ENCODE assay signal across 22 cellular contexts in the genomic region with DNA sequence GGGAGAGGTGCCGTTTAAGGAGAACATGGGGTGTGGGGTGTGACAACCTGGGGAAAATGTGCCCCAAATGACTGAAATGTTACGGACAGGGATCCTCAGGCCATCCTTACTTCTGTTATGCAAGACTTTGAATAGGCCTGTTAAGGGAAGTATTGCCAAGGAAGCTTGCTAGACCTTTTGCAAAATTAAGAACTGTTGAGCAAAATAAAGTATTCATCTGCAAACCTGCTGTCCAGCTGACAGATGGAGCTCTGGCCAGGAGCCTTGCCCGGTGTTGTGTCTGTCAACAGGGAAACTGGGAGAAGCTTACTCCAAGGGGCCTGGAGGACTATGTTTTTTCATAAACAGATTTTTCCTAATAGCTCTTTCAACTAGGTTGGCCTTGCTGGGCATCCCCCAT. TPM values are rescaled to one million over a fixed set of nuclear protein-coding genes. Genes with fewer than 3 reads are reported as not detected.
"Had no signal": no experiment of that assay in that cellular context is flagged by ENCODE, and none has a peak within 500 bp of the region (broad histone marks: within the 10 kb centered on the region; RNA-seq: fewer than 3 reads in every experiment).

No MANE protein-coding gene starts in this region.

- DNase-seq: cortex of kidney; effector memory CD8-positive, alpha-beta T cell; erythroblast; foreskin fibroblast; naive thymus-derived CD8-positive, alpha-beta T cell; nephron progenitor cell; nucleus accumbens; sigmoid colon; stimulated activated CD4-positive, alpha-beta T cell treated with anti-CD3 and anti-CD28 coated beads, Interleukin-2, amount 100 ng/mL, for 24 hours; stimulated activated CD4-positive, alpha-beta T cell treated with anti-CD3 and anti-CD28 coated beads, Interleukin-4, amount 100 ng/mL, for 24 hours; stimulated activated naive CD4-positive, alpha-beta T cell treated with Interleukin-2 at 50 U/mL for 16 hours; stomach; thyroid gland; trophoblast cell had no signal

- H3K4me1 ChIP-seq: prostate gland, thyroid gland, vagina had no signal

- H3K4me3 ChIP-seq: lung, prostate gland, sigmoid colon, stomach, thyroid gland, vagina had no signal

- H3K4me3 Mint-ChIP-seq: effector memory CD8-positive, alpha-beta T cell; naive thymus-derived CD8-positive, alpha-beta T cell; nephron progenitor cell; stimulated activated effector memory CD8-positive, alpha-beta T cell treated with anti-CD3 and anti-CD28 coated beads, Interleukin-12 subunit alpha, Interleukin-12 subunit beta, amount 100 ng/mL, for 72 hours had no signal

- H3K27me3 Mint-ChIP-seq: effector memory CD8-positive, alpha-beta T cell had no signal

- ATAC-seq: effector memory CD8-positive, alpha-beta T cell; naive thymus-derived CD8-positive, alpha-beta T cell; right cardiac atrium; stimulated activated effector memory CD8-positive, alpha-beta T cell treated with anti-CD3 and anti-CD28 coated beads, Interleukin-12 subunit alpha, Interleukin-12 subunit beta, amount 100 ng/mL, for 72 hours had no signal

- H3K9me3 Mint-ChIP-seq: nephron progenitor cell had no signal

- FAIRE-seq: endometrium, keratinocyte had no signal

- H3K27ac ChIP-seq: prostate gland, sigmoid colon, stomach, thyroid gland, vagina had no signal

- H3K36me3 ChIP-seq: prostate gland, sigmoid colon, stomach, thyroid gland, vagina had no signal

- H3K27me3 ChIP-seq: sigmoid colon, stomach, thyroid gland, vagina had no signal

- H3K36me3 Mint-ChIP-seq: naive thymus-derived CD8-positive, alpha-beta T cell; stimulated activated effector memory CD8-positive, alpha-beta T cell treated with anti-CD3 and anti-CD28 coated beads, Interleukin-12 subunit alpha, Interleukin-12 subunit beta, amount 100 ng/mL, for 72 hours had no signal

- H3K4me1 Mint-ChIP-seq: naive thymus-derived CD8-positive, alpha-beta T cell; stimulated activated effector memory CD8-positive, alpha-beta T cell treated with anti-CD3 and anti-CD28 coated beads, Interleukin-12 subunit alpha, Interleukin-12 subunit beta, amount 100 ng/mL, for 72 hours had no signal

- H3K9me3 ChIP-seq: prostate gland, sigmoid colon, stomach, thyroid gland, vagina had no signal

- H3K27ac Mint-ChIP-seq: effector memory CD8-positive, alpha-beta T cell; naive thymus-derived CD8-positive, alpha-beta T cell; stimulated activated effector memory CD8-positive, alpha-beta T cell treated with anti-CD3 and anti-CD28 coated beads, Interleukin-12 subunit alpha, Interleukin-12 subunit beta, amount 100 ng/mL, for 72 hours had no signal

RNA-seq across cellular contexts. Expression of a gene that starts 48.0 kb away (rescaled TPM):
- total RNA-seq: dermis microvascular lymphatic vessel endothelial cell; naive thymus-derived CD8-positive, alpha-beta T cell had no signal
- polyA plus RNA-seq: naive thymus-derived CD8-positive, alpha-beta T cell had no signal
